In genomic region chr1:228433337-228434053, GRCh38 we compare ENCODE assay signal across 1 cellular context.
TF ChIP-seq lines count a peak whose summit lies in the region.

No MANE protein-coding gene starts in this region.

TF ChIP-seq in HepG2, 621 proteins besides CTCF, POLR2A, EP300 and RAD21:
- TF ChIP-seq CEBPB (IDR thresholded peaks at IDR 0.05; ENCODE audit: borderline replicate concordance, low read depth, low read length) (peak; percentile 37; the same call in 1 of the 2 replicates), CEBPG (CRISPR knock-in tag; IDR thresholded peaks at IDR 0.05) (peak; percentile 33; the same call in 1 of the 2 replicates), NR2C2 (CRISPR knock-in tag; IDR thresholded peaks at IDR 0.05; ENCODE audit: borderline replicate concordance) (0 out of 2 replicates have a peak, but pooled peaks have one; percentile 18), HNF4A (CRISPR knock-in tag; IDR thresholded peaks at IDR 0.05) (0 out of 2 replicates have a peak, but pooled peaks have one; percentile 7)
TF ChIP-seq in HepG2: peak in this region for 4; not testable (repeated sequence) for 617.
